ENCODE assay signal across 27 cellular contexts in genomic region chr7:140669352-140669751, GRCh38.
"Had no signal": no experiment of that assay in that cellular context is flagged by ENCODE, and none has a peak within 500 bp of the region (broad histone marks: within the 10 kb centered on the region; RNA-seq: fewer than 3 reads in every experiment).

No MANE protein-coding gene starts in this region.

- H3K36me3 ChIP-seq: left lung, lower lobe of right lung, pancreas, prostate gland, stomach, thyroid gland, transverse colon, upper lobe of right lung had no signal

- H3K4me3 ChIP-seq: left lung, lower lobe of right lung, pancreas, prostate gland, skin epidermis, stomach, testis, thyroid gland, transverse colon, upper lobe of right lung had no signal

- ATAC-seq: left colon; left lung; lower lobe of right lung; pancreas; right cardiac atrium; sciatic nerve; stimulated activated naive B cell treated with anti-CD40 and anti-IgM and Interleukin-4, amounts not matched to agents 10 μg/mL and 1 μg/mL and 100 μg/mL, for 72 hours; stimulated activated naive CD8-positive, alpha-beta T cell treated with anti-CD3 and anti-CD28 coated beads, Interleukin-15, Interleukin-2, amounts not matched to agents 100 U/mL and 50 U/mL, for 24 hours; upper lobe of right lung had no signal

- H3K9me3 ChIP-seq: left lung, lower lobe of right lung, pancreas, prostate gland, stomach, testis, thyroid gland, transverse colon, upper lobe of right lung had no signal

- H3K27me3 ChIP-seq: left lung, pancreas, stomach, testis, thyroid gland, transverse colon, upper lobe of right lung had no signal

- H3K27ac ChIP-seq: left lung, lower lobe of right lung, pancreas, prostate gland, skin epidermis, stomach, testis, thyroid gland, transverse colon, upper lobe of right lung had no signal

- H3K4me1 ChIP-seq: testis had no signal

- DNase-seq: hypothalamus; immature natural killer cell; kidney; left colon; left lung; lower lobe of right lung; mammary epithelial cell; mesenchymal stem cell; naive B cell; nucleus accumbens; pancreas; retina; right cardiac atrium; stimulated activated CD4-positive, alpha-beta T cell treated with anti-CD3 and anti-CD28 coated beads, Interleukin-12 subunit alpha, Interleukin-12 subunit beta, amount 100 ng/mL, for 4 hours; stimulated activated CD4-positive, alpha-beta T cell treated with anti-CD3 and anti-CD28 coated beads, Interleukin-15, amount 100 ng/mL, for 24 hours; stimulated activated CD4-positive, alpha-beta T cell treated with anti-CD3 and anti-CD28 coated beads, Interleukin-2, amount 100 ng/mL, for 24 hours; stimulated activated CD4-positive, alpha-beta T cell treated with anti-CD3 and anti-CD28 coated beads, Interleukin-4, amount 100 ng/mL, for 1 hour; stimulated activated naive B cell treated with anti-CD40 and anti-IgM and Interleukin-4, amounts not matched to agents 10 μg/mL and 1 μg/mL and 100 μg/mL, for 72 hours; stimulated activated naive CD8-positive, alpha-beta T cell treated with anti-CD3 and anti-CD28 coated beads, Interleukin-15, Interleukin-2, amounts not matched to agents 100 U/mL and 50 U/mL, for 24 hours; stomach; testis; thyroid gland; transverse colon had no signal
